In genomic region chr1:13451399-13451965, GRCh38 we compare ENCODE assay signal across 17 cellular contexts. TPM values are rescaled to one million over a fixed set of nuclear protein-coding genes. Genes with fewer than 3 reads are reported as not detected.
"Had no signal": no experiment of that assay in that cellular context is flagged by ENCODE, and none has a peak within 500 bp of the region (broad histone marks: within the 10 kb centered on the region; RNA-seq: fewer than 3 reads in every experiment).

No MANE protein-coding gene starts in this region.

- DNase-seq: activated CD4-positive, alpha-beta T cell treated with anti-CD3 and anti-CD28 coated beads, Interleukin-2, amount 10 ng/mL, durations not matched to agents 24 days and 14 days; activated naive CD4-positive, alpha-beta T cell; esophagus squamous epithelium; gastrocnemius medialis; heart right ventricle; stimulated activated CD4-positive, alpha-beta T cell treated with anti-CD3 and anti-CD28 coated beads, Interleukin-2, amount 100 ng/mL, for 48 hours; stimulated activated naive CD8-positive, alpha-beta T cell treated with anti-CD3 and anti-CD28 coated beads, Interleukin-15, amount 100 ng/mL, for 72 hours; T1000 had no signal

- H3K4me3 ChIP-seq: ascending aorta, cardiac muscle cell, esophagus squamous epithelium, gastrocnemius medialis, heart right ventricle had no signal

- H3K9me3 ChIP-seq: ascending aorta, esophagus squamous epithelium, gastrocnemius medialis, heart right ventricle had no signal

- H3K27ac ChIP-seq: ascending aorta, cardiac muscle cell, esophagus squamous epithelium, heart right ventricle had no signal

- H3K27me3 ChIP-seq: ascending aorta, cardiac muscle cell, gastrocnemius medialis, heart right ventricle had no signal

- H3K4me1 ChIP-seq: ascending aorta had no signal

- H3K36me3 ChIP-seq: ascending aorta, cardiac muscle cell, esophagus squamous epithelium, gastrocnemius medialis, heart right ventricle had no signal

- ATAC-seq: stimulated activated naive CD8-positive, alpha-beta T cell treated with anti-CD3 and anti-CD28 coated beads, Interleukin-15, amount 100 ng/mL, for 72 hours; WTC11 had no signal

RNA-seq across cellular contexts. Expression of gene PRAMEF20, which starts 41.2 kb away (rescaled TPM):
- total RNA-seq: activated CD4-positive, alpha-beta T cell treated with anti-CD3 and anti-CD28 coated beads, Interleukin-2, amount 10 ng/mL, durations not matched to agents 24 days and 14 days; activated T-helper 1 cell treated with anti-CD3 and anti-CD28 coated beads, Interleukin-12 subunit alpha, Interleukin-12 subunit beta, Interleukin-2, Interleukin-4 antibody, amounts not matched to agents 30 ng/mL and 10 ng/mL and 1 ng/mL, durations not matched to agents 14 hours and 24 hours and 36 hours; ascending aorta; cardiac muscle cell; esophagus squamous epithelium; gastrocnemius medialis; heart right ventricle; lower leg skin; mesenteric fat pad; osteocyte; pulmonary artery endothelial cell; urinary bladder; WTC11 had no signal
